28 cellular contexts compared by ENCODE assay signal in the genomic region with DNA sequence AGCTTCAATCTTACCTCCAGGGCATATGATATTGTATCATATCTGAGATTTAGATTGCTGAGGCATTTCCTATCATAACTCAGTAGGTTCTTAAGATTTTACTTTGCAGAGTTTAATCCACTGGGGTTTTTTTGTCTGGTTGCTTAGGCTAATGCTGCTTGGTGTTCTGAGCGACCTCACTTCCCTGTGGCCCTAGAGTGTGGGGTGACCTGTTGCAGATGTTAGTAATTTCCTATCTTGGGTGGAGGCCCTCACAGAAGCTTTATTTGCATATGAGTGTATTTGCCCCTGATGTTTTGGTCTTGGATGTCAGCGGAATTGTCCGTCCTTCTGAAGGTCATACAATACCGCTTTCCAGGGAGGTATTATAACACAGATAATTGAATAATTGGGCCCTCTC.
"Had no signal": no experiment of that assay in that cellular context is flagged by ENCODE, and none has a peak within 500 bp of the region (broad histone marks: within the 10 kb centered on the region; RNA-seq: fewer than 3 reads in every experiment).

No MANE protein-coding gene starts in this region.

- DNase-seq: activated CD4-positive, alpha-beta T cell treated with anti-CD3 and anti-CD28 coated beads for 4 hours; activated CD4-positive, alpha-beta T cell treated with anti-CD3 and anti-CD28 coated beads, Interleukin-2, amount 50 U/mL, for 4 hours; activated CD4-positive, CD25-positive, alpha-beta regulatory T cell; activated CD8-positive, alpha-beta memory T cell treated with anti-CD3 and anti-CD28 coated beads, Interleukin-2, amount 50 U/mL, for 48 hours; activated gamma-delta T cell treated with Interleukin-2 at 50 U/mL for 16 hours; activated naive CD8-positive, alpha-beta T cell treated with anti-CD3 and anti-CD28 coated beads, Interleukin-2, amount 50 U/mL, for 24 hours; activated T-cell treated with anti-CD3 and anti-CD28 coated beads, Interleukin-2, amount 50 U/mL, for 24 hours; central memory CD4-positive, alpha-beta T cell; glutamatergic neuron; islet precursor cell; left ventricle myocardium inferior; psoas muscle; sigmoid colon; small intestine; stimulated activated CD4-positive, alpha-beta T cell treated with anti-CD3 and anti-CD28 coated beads, Interleukin-4, amount 100 ng/mL, for 4 hours; stimulated activated CD8-positive, alpha-beta memory T cell treated with anti-CD3 and anti-CD28 coated beads, Interleukin-4, amount 100 ng/mL, for 48 hours; T-cell; tibial artery; upper lobe of right lung had no signal

- H3K4me1 ChIP-seq: breast epithelium, esophagus muscularis mucosa, left ventricle myocardium inferior, parathyroid adenoma, psoas muscle, sigmoid colon, suprapubic skin, tibial artery, upper lobe of right lung had no signal

- H3K4me3 ChIP-seq: breast epithelium, esophagus muscularis mucosa, left ventricle myocardium inferior, lung, psoas muscle, sigmoid colon, suprapubic skin, tibial artery, upper lobe of right lung had no signal

- H3K9me3 ChIP-seq: suprapubic skin had no signal

- ATAC-seq: activated naive CD8-positive, alpha-beta T cell treated with anti-CD3 and anti-CD28 coated beads, Interleukin-2, amount 50 U/mL, for 24 hours; psoas muscle; stimulated activated memory B cell treated with anti-CD40 and anti-IgM and Interleukin-4, amounts not matched to agents 10 μg/mL and 1 μg/mL and 100 μg/mL, for 72 hours; T-cell; upper lobe of right lung had no signal

- H3K9ac ChIP-seq: parathyroid adenoma had no signal

- H3K36me3 ChIP-seq: breast epithelium, esophagus muscularis mucosa, left ventricle myocardium inferior, sigmoid colon, suprapubic skin, tibial artery, upper lobe of right lung had no signal

- H3K79me2 ChIP-seq: parathyroid adenoma had no signal

- H3K27ac ChIP-seq: breast epithelium, esophagus muscularis mucosa, left ventricle myocardium inferior, parathyroid adenoma, psoas muscle, sigmoid colon, suprapubic skin, tibial artery, upper lobe of right lung had no signal

- H3K4me3 Mint-ChIP-seq: activated naive CD4-positive, alpha-beta T cell treated with anti-CD3 and anti-CD28 coated beads, Interleukin-2, amount 50 U/mL, for 24 hours; activated naive CD8-positive, alpha-beta T cell treated with anti-CD3 and anti-CD28 coated beads, Interleukin-2, amount 50 U/mL, for 24 hours; activated T-cell treated with anti-CD3 and anti-CD28 coated beads, Interleukin-2, amount 50 U/mL, for 24 hours; dendritic cell treated with granulocyte-macrophage colony-stimulating factor and Interleukin-4, amounts not matched to agents 40 ng/mL and 50 ng/mL, for 4 days; nephron; stimulated activated memory B cell treated with anti-CD40 and anti-IgM and Interleukin-4, amounts not matched to agents 10 μg/mL and 1 μg/mL and 100 μg/mL, for 72 hours; T-cell had no signal

- H3K27ac Mint-ChIP-seq: activated naive CD4-positive, alpha-beta T cell treated with anti-CD3 and anti-CD28 coated beads, Interleukin-2, amount 50 U/mL, for 24 hours; activated naive CD8-positive, alpha-beta T cell treated with anti-CD3 and anti-CD28 coated beads, Interleukin-2, amount 50 U/mL, for 24 hours; activated T-cell treated with anti-CD3 and anti-CD28 coated beads, Interleukin-2, amount 50 U/mL, for 24 hours; dendritic cell treated with granulocyte-macrophage colony-stimulating factor and Interleukin-4, amounts not matched to agents 40 ng/mL and 50 ng/mL, for 4 days; nephron; stimulated activated memory B cell treated with anti-CD40 and anti-IgM and Interleukin-4, amounts not matched to agents 10 μg/mL and 1 μg/mL and 100 μg/mL, for 72 hours; T-cell had no signal

- H3K27me3 Mint-ChIP-seq: activated naive CD4-positive, alpha-beta T cell treated with anti-CD3 and anti-CD28 coated beads, Interleukin-2, amount 50 U/mL, for 24 hours; dendritic cell treated with granulocyte-macrophage colony-stimulating factor and Interleukin-4, amounts not matched to agents 40 ng/mL and 50 ng/mL, for 4 days; stimulated activated memory B cell treated with anti-CD40 and anti-IgM and Interleukin-4, amounts not matched to agents 10 μg/mL and 1 μg/mL and 100 μg/mL, for 72 hours; T-cell had no signal

- H3K4me1 Mint-ChIP-seq: activated naive CD4-positive, alpha-beta T cell treated with anti-CD3 and anti-CD28 coated beads, Interleukin-2, amount 50 U/mL, for 24 hours; stimulated activated memory B cell treated with anti-CD40 and anti-IgM and Interleukin-4, amounts not matched to agents 10 μg/mL and 1 μg/mL and 100 μg/mL, for 72 hours had no signal

- H3K9me3 Mint-ChIP-seq: dendritic cell treated with granulocyte-macrophage colony-stimulating factor and Interleukin-4, amounts not matched to agents 40 ng/mL and 50 ng/mL, for 4 days had no signal

- H2AFZ ChIP-seq: parathyroid adenoma had no signal

- H3K27me3 ChIP-seq: breast epithelium, esophagus muscularis mucosa, sigmoid colon, suprapubic skin, tibial artery, upper lobe of right lung had no signal

- H3K36me3 Mint-ChIP-seq: activated naive CD4-positive, alpha-beta T cell treated with anti-CD3 and anti-CD28 coated beads, Interleukin-2, amount 50 U/mL, for 24 hours; stimulated activated memory B cell treated with anti-CD40 and anti-IgM and Interleukin-4, amounts not matched to agents 10 μg/mL and 1 μg/mL and 100 μg/mL, for 72 hours; T-cell had no signal
